Comparison of ENCODE assay signal across 12 cellular contexts in genomic region chr21:29640233-29640554, GRCh38.
DNase-seq lines count a peak whose midpoint lies in the region; ATAC-seq lines count a peak whose summit lies in the region.
"Had no signal": no experiment of that assay in that cellular context is flagged by ENCODE, and none has a peak within 500 bp of the region (broad histone marks: within the 10 kb centered on the region; RNA-seq: fewer than 3 reads in every experiment).

No MANE protein-coding gene starts in this region.

- ATAC-seq in GM18868 (IDR thresholded peaks at IDR 0.05; ENCODE audit: unreplicated experiment) (peak; percentile 64), GM21723 (IDR thresholded peaks at IDR 0.05; ENCODE audit: unreplicated experiment) (peak; percentile 83), HG03442 (IDR thresholded peaks at IDR 0.05; ENCODE audit: unreplicated experiment) (peak; percentile 56), GM18520 (IDR thresholded peaks at IDR 0.05; ENCODE audit: unreplicated experiment) (no peak), left cardiac atrium (no peak)
- ATAC-seq: activated T-cell treated with anti-CD3 and anti-CD28 coated beads, Interleukin-2, amount 50 U/mL, for 72 hours; natural killer cell had no signal

- DNase-seq in germinal center (ENCODE audit: low spot score) (peak; percentile 15), left cardiac atrium (no peak)
- no peak for DNase-seq in stimulated activated naive CD4-positive, alpha-beta T cell (lab: John Stamatoyannopoulos, UW)
- DNase-seq: activated T-cell treated with anti-CD3 and anti-CD28 coated beads, Interleukin-2, amount 50 U/mL, for 72 hours; Calu3; natural killer cell; NCI-H1105 treated with DMSO at 0.1 percent for 48 hours; Peyer's patch had no signal

- intact Hi-C loops in left cardiac atrium (cut with DNase I): no loop called here

Comparison
In these comparisons a context has a peak if more than half of its experiments do, and no peak if none do; other contexts are left out.
1. ATAC-seq: peak in GM18868 (single experiment), GM21723 (single experiment) and HG03442 (single experiment); none in GM18520 (single experiment) and left cardiac atrium (0 of 2).